ENCODE assay signal across 24 cellular contexts in genomic region chr1:11964656-11965055, GRCh38. TPM values are rescaled to one million over a fixed set of nuclear protein-coding genes. Genes with fewer than 3 reads are reported as not detected.
DNase-seq lines count a peak whose midpoint lies in the region; ATAC-seq, FAIRE-seq and TF ChIP-seq lines count a peak whose summit lies in the region.
"Had no signal": no experiment of that assay in that cellular context is flagged by ENCODE, and none has a peak within 500 bp of the region (broad histone marks: within the 10 kb centered on the region; RNA-seq: fewer than 3 reads in every experiment).

No MANE protein-coding gene starts in this region.

- 0 out of 2 replicates have a peak overlapping the region, but pooled peaks have one; percentile 32 for H3K27ac ChIP-seq in GM23338 (ENCODE audit: low read depth)
- H3K27ac ChIP-seq in osteoblast (ENCODE audit: low read depth, low read length) = no peak overlapping the region
- H3K27ac ChIP-seq: 22Rv1, A549, BLaER1 had no signal

- H3K36me3 Mint-ChIP-seq in Caco-2 (ENCODE audit: insufficient read depth, unreplicated experiment) (peaks cover 28% of the 10 kb centered on the region), GM23338 (ENCODE audit: low read depth) (peaks cover 25% of the 10 kb centered on the region)
- H3K36me3 Mint-ChIP-seq: CD4-positive, alpha-beta memory T cell had no signal

- CTCF ChIA-PET in Caco-2 (lab: Charles Lee) = no interaction called here

- H3K4me1 ChIP-seq in Caco-2 (peaks cover 6% of the 10 kb centered on the region), GM23338 (ENCODE audit: insufficient read depth) (no peaks in the 10 kb centered on the region), osteoblast (ENCODE audit: insufficient read depth, low read length) (no peaks in the 10 kb centered on the region)
- H3K4me1 ChIP-seq: A549, BE2C had no signal

- H4K20me1 ChIP-seq in GM23338 (replicated peaks; ENCODE audit: insufficient read depth) (no peaks in the 10 kb centered on the region), osteoblast (ENCODE audit: insufficient read depth, low read length) (no peaks in the 10 kb centered on the region)
- H4K20me1 ChIP-seq: BLaER1 had no signal

- H3K27ac Mint-ChIP-seq in Caco-2 (ENCODE audit: unreplicated experiment) (peak overlapping the region; percentile 24), GM23338 (no peak overlapping the region)
- H3K27ac Mint-ChIP-seq: CD4-positive, alpha-beta memory T cell; CD4-positive, CD25-positive, alpha-beta regulatory T cell had no signal

- no peak for FAIRE-seq in D721Med (lab: Jason Lieb, UNC)
- FAIRE-seq: A549, GM12878, GM12892, GM18507 had no signal

- H3K9me3 Mint-ChIP-seq in Caco-2 (ENCODE audit: unreplicated experiment) = no peaks in the 10 kb centered on the region
- no peaks in the 10 kb centered on the region for H3K9me3 Mint-ChIP-seq in GM23338
- H3K9me3 Mint-ChIP-seq: CD14-positive monocyte; CD4-positive, alpha-beta memory T cell; CD4-positive, CD25-positive, alpha-beta regulatory T cell; CD8-positive, alpha-beta memory T cell had no signal

- H3K79me2 ChIP-seq in GM23338 (replicated peaks; ENCODE audit: insufficient read depth) (no peaks in the 10 kb centered on the region), osteoblast (ENCODE audit: insufficient read depth, low read length) (no peaks in the 10 kb centered on the region)

- H3K27me3 ChIP-seq in Caco-2 (replicated peaks; ENCODE audit: control insufficient read depth, insufficient read depth, low read length) (no peaks in the 10 kb centered on the region), GM23338 (ENCODE audit: insufficient read depth) (no peaks in the 10 kb centered on the region), osteoblast (ENCODE audit: insufficient read depth, low read length) (no peaks in the 10 kb centered on the region)
- H3K27me3 ChIP-seq: BE2C, BLaER1 had no signal

- H3K9me3 ChIP-seq in Caco-2 (no peaks in the 10 kb centered on the region), osteoblast (ENCODE audit: low read depth, low read length) (no peaks in the 10 kb centered on the region)
- H3K9me3 ChIP-seq: A549, BE2C, BLaER1 had no signal

- no peak overlapping the region for H3K4me3 ChIP-seq in Caco-2 (ENCODE audit: low read depth, low read length)
- no peak overlapping the region for H3K4me3 ChIP-seq in GM23338
- no peak overlapping the region for H3K4me3 ChIP-seq in osteoblast (ENCODE audit: insufficient read depth, low read length)
- H3K4me3 ChIP-seq: A549, BLaER1, GM12878 had no signal

- POLR2A ChIA-PET in Caco-2 (lab: Charles Lee) = interaction anchor here (0.7 kb wide), 1 partner anchor 55 kb away, joined by 6 read pairs; no protein-coding TSS in a partner anchor

- BruUV-seq in Caco-2 (replicated peaks; lab: Mats Ljungman, UMichigan) = no TSS peak

- H3F3A ChIP-seq in GM23338 (replicated peaks; ENCODE audit: low read depth) = no peaks in the 10 kb centered on the region

- H3K4me1 Mint-ChIP-seq in Caco-2 (ENCODE audit: low read depth, unreplicated experiment) = peaks cover 6% of the 10 kb centered on the region
- H3K4me1 Mint-ChIP-seq in GM23338 = no peaks in the 10 kb centered on the region; the same call in 2 of the 3 replicates
- H3K4me1 Mint-ChIP-seq: CD4-positive, alpha-beta memory T cell; CD4-positive, CD25-positive, alpha-beta regulatory T cell; CD8-positive, alpha-beta memory T cell had no signal

- no peak for ATAC-seq in GM23338
- ATAC-seq in stimulated activated naive CD8-positive, alpha-beta T cell treated with anti-CD3 and anti-CD28 coated beads, Interleukin-15, Interleukin-2, amounts not matched to agents 100 U/mL and 50 U/mL, for 24 hours = no peak
- ATAC-seq: A549, GM12878 had no signal

- H3K4me2 ChIP-seq in GM23338 (no peak overlapping the region), osteoblast (ENCODE audit: insufficient read depth, low read length) (no peak overlapping the region)
- H3K4me2 ChIP-seq: A549, BLaER1 had no signal

- no peak for TF ChIP-seq CTCF in Caco-2 (IDR thresholded peaks at IDR 0.05; ENCODE audit: insufficient read depth in 1 of 2, low read depth in 1 of 2, low read length in 1 of 2, severe bottlenecking in 1 of 2, unreplicated experiment in 1 of 2)
- no peak for TF ChIP-seq CTCF in GM23338 (conservative IDR thresholded peaks at IDR 0.05; ENCODE audit: low read depth in 2 of 2)
- no peak for TF ChIP-seq CTCF in osteoblast (IDR thresholded peaks at IDR 0.05; ENCODE audit: extremely low read depth, low read depth, low read length)
- TF ChIP-seq CTCF in D721Med (IDR thresholded peaks at IDR 0.05; ENCODE audit: insufficient read depth, missing control alignments) = no peak

- H3K27me3 Mint-ChIP-seq in Caco-2 (ENCODE audit: insufficient read depth, unreplicated experiment) (no peaks in the 10 kb centered on the region), GM23338 (ENCODE audit: insufficient read depth, low read depth, poor library complexity) (peaks cover 7% of the 10 kb centered on the region)
- H3K27me3 Mint-ChIP-seq: CD4-positive, alpha-beta memory T cell; CD4-positive, CD25-positive, alpha-beta regulatory T cell; CD8-positive, alpha-beta memory T cell had no signal

- H3K4me3 Mint-ChIP-seq in Caco-2 (ENCODE audit: unreplicated experiment) = no peak overlapping the region
- H3K4me3 Mint-ChIP-seq in GM23338 = no peak overlapping the region; the same call in 2 of the 3 replicates
- H3K4me3 Mint-ChIP-seq: CD14-positive monocyte; CD4-positive, alpha-beta memory T cell; CD4-positive, CD25-positive, alpha-beta regulatory T cell; CD8-positive, alpha-beta memory T cell had no signal

- no peaks in the 10 kb centered on the region for H3K9me2 ChIP-seq in GM23338 (ENCODE audit: insufficient read depth)

- DNase-seq in Caco-2 (no peak), GM23338 (ENCODE audit: low spot score) (no peak), iPS-NIHi11 (ENCODE audit: low spot score) (peak; percentile 4), osteoblast (ENCODE audit: insufficient read length, low spot score, missing footprints) (peak; percentile 64), D721Med (ENCODE audit: insufficient read length, low spot score) (no peak)
- no peak for DNase-seq in activated CD8-positive, alpha-beta memory T cell treated with anti-CD3 and anti-CD28 coated beads, Interleukin-2, amount 50 U/mL, for 48 hours
- no peak for DNase-seq in stimulated activated naive CD8-positive, alpha-beta T cell treated with anti-CD3 and anti-CD28 coated beads, Interleukin-15, Interleukin-2, amounts not matched to agents 100 U/mL and 50 U/mL, for 24 hours
- DNase-seq: BE2C; C1 segment of cervical spinal cord; CD4-positive, alpha-beta memory T cell; CD4-positive, CD25-positive, alpha-beta regulatory T cell; CD8-positive, alpha-beta memory T cell; COR-L47; DMS79; DND-41; EL; GDM1 had no signal

- H2AFZ ChIP-seq in GM23338 = no peak overlapping the region
- no peak overlapping the region for H2AFZ ChIP-seq in osteoblast (ENCODE audit: low read length)

- H3K36me3 ChIP-seq in Caco-2 (ENCODE audit: control insufficient read depth, insufficient read depth, low read length) (no peaks in the 10 kb centered on the region; the same call in 1 of the 2 replicates), GM23338 (ENCODE audit: insufficient read depth) (no peaks in the 10 kb centered on the region), osteoblast (ENCODE audit: insufficient read depth, low read length) (peaks cover 43% of the 10 kb centered on the region)

- intact Hi-C loops in Caco-2 (cut with micrococcal nuclease; ENCODE audit: unreplicated experiment) = loop anchor here (5.0 kb wide), 1 partner anchor 37 kb away; the partner anchor contains the start of gene KIAA2013

RNA-seq across cellular contexts. Expression of gene MFN2, which starts 15.6 kb away (rescaled TPM):
- total RNA-seq in Caco-2 (2022) (73.9 and 74.1 TPM in 2 replicates), osteoblast (46.0 and 51.0 TPM in 2 replicates)
- total RNA-seq in GM23338 (2014; rRNA removed; shearing (Covaris generic)) = 36.0 and 40.4 TPM in 2 replicates
- 15.1 and 15.4 TPM in 2 replicates for polyA plus RNA-seq in GM23338 (2016; fragmentation: Nextera tagmentation; extraction: Ambion mirVana)

RNA-seq across cellular contexts. Expression of gene PLOD1, which starts 30.1 kb away (rescaled TPM):
- 89.3 and 91.7 TPM in 2 replicates for total RNA-seq in Caco-2 (2022)
- 56.3 and 62.9 TPM in 2 replicates for total RNA-seq in GM23338 (2014; rRNA removed; shearing (Covaris generic))
- polyA plus RNA-seq in GM23338 (2016; fragmentation: Nextera tagmentation; extraction: Ambion mirVana) = 22.4 and 23.3 TPM in 2 replicates
- 242 and 281 TPM in 2 replicates for total RNA-seq in osteoblast

RNA-seq across cellular contexts. Expression of gene KIAA2013, which starts 38.4 kb away (rescaled TPM):
- total RNA-seq in Caco-2 (2022) (46.1 and 47.3 TPM in 2 replicates), osteoblast (51.6 and 64.1 TPM in 2 replicates)
- 77.8 and 83.2 TPM in 2 replicates for total RNA-seq in GM23338 (2014; rRNA removed; shearing (Covaris generic))
- polyA plus RNA-seq in GM23338 (2016; fragmentation: Nextera tagmentation; extraction: Ambion mirVana) = 15.7 and 19.4 TPM in 2 replicates

RNA-seq across cellular contexts. Expression of gene MIIP, which starts 54.6 kb away (rescaled TPM):
- total RNA-seq in Caco-2 (2022) (38.6 and 41.0 TPM in 2 replicates), osteoblast (24.2 and 26.4 TPM in 2 replicates)
- total RNA-seq in GM23338 (2014; rRNA removed; shearing (Covaris generic)) = 99.7 and 117 TPM in 2 replicates
- polyA plus RNA-seq in GM23338 (2016; fragmentation: Nextera tagmentation; extraction: Ambion mirVana) = 81.5 and 86.5 TPM in 2 replicates

Comparison
In these comparisons a context has a peak if more than half of its experiments do, and no peak if none do; other contexts are left out.
1. DNase-seq: peak in iPS-NIHi11 (single experiment) and osteoblast (single experiment); none in Caco-2 (0 of 2), GM23338 (single experiment), D721Med (single experiment), activated CD8-positive, alpha-beta memory T cell treated with anti-CD3 and anti-CD28 coated beads, Interleukin-2, amount 50 U/mL, for 48 hours (single experiment) and stimulated activated naive CD8-positive, alpha-beta T cell treated with anti-CD3 and anti-CD28 coated beads, Interleukin-15, Interleukin-2, amounts not matched to agents 100 U/mL and 50 U/mL, for 24 hours (single experiment).